In genomic region chr20:25056601-25057233, GRCh38 we compare ENCODE assay signal across 7 cellular contexts. TPM values are rescaled to one million over a fixed set of nuclear protein-coding genes. Genes with fewer than 3 reads are reported as not detected.
A peak's percentile ranks its signal among the peaks of the same experiment; 100 is the strongest.
DNase-seq lines count a peak whose midpoint lies in the region; ATAC-seq, FAIRE-seq and TF ChIP-seq lines count a peak whose summit lies in the region.

No MANE protein-coding gene starts in this region.

- H3K4me1 Mint-ChIP-seq in IgD-negative memory B cell (peaks cover 43 to 51% (median 48%) of the 10 kb centered on the region in 3 donors), neural crest cell (peaks cover 31% of the 10 kb centered on the region)
- H3K4me1 Mint-ChIP-seq in effector memory CD8-positive, alpha-beta T cell (ENCODE audit: low read depth in 2 of 2) = peaks cover 33 to 55% of the 10 kb centered on the region in 2 donors

- peak overlapping the region; percentile 93 to 99 (median 96) for H3K27ac Mint-ChIP-seq in IgD-negative memory B cell
- H3K27ac Mint-ChIP-seq in effector memory CD8-positive, alpha-beta T cell = peak overlapping the region; percentile 94 to 98
- H3K27ac Mint-ChIP-seq in neural crest cell (ENCODE audit: unreplicated experiment) = peak overlapping the region; percentile 71

- no peak for TF ChIP-seq CTCF in neural crest cell (conservative IDR thresholded peaks at IDR 0.05)

- FAIRE-seq in RCC 7860 (lab: Jason Lieb, UNC) = no peak

- DNase-seq in effector memory CD8-positive, alpha-beta T cell = no peak
- DNase-seq in neural crest cell (ENCODE audit: low read depth, low spot score) = no peak
- DNase-seq in RCC 7860 (ENCODE audit: low spot score) = no peak
- DNase-seq in NCI-H128 (lab: John Stamatoyannopoulos, UW; ENCODE audit: unreplicated experiment) = no peak
- no peak for DNase-seq in NCI-H345 treated with DMSO at 0.1 percent for 48 hours (lab: John Stamatoyannopoulos, UW; ENCODE audit: unreplicated experiment)

- H3K27me3 Mint-ChIP-seq in IgD-negative memory B cell = no peaks in the 10 kb centered on the region
- H3K27me3 Mint-ChIP-seq in effector memory CD8-positive, alpha-beta T cell = no peaks in the 10 kb centered on the region
- H3K27me3 Mint-ChIP-seq in neural crest cell (ENCODE audit: low read depth) = peaks cover 70% of the 10 kb centered on the region

- H3K4me3 Mint-ChIP-seq in IgD-negative memory B cell = peak overlapping the region; percentile 84 to 97 (median 95)
- H3K4me3 Mint-ChIP-seq in effector memory CD8-positive, alpha-beta T cell = peak overlapping the region; percentile 86 to 89
- peak overlapping the region; percentile 82 for H3K4me3 Mint-ChIP-seq in neural crest cell

- no peaks in the 10 kb centered on the region for H3K36me3 Mint-ChIP-seq in IgD-negative memory B cell
- H3K36me3 Mint-ChIP-seq in effector memory CD8-positive, alpha-beta T cell (ENCODE audit: insufficient read depth) = peaks cover 41% of the 10 kb centered on the region
- H3K36me3 Mint-ChIP-seq in neural crest cell (ENCODE audit: low read depth) = no peaks in the 10 kb centered on the region

- no peaks in the 10 kb centered on the region for H3K9me3 Mint-ChIP-seq in IgD-negative memory B cell
- no peaks in the 10 kb centered on the region for H3K9me3 Mint-ChIP-seq in effector memory CD8-positive, alpha-beta T cell
- H3K9me3 Mint-ChIP-seq in neural crest cell = no peaks in the 10 kb centered on the region

- peak; percentile 19 for ATAC-seq in GM19397 (IDR thresholded peaks at IDR 0.05; ENCODE audit: unreplicated experiment)
- no peak for ATAC-seq in effector memory CD8-positive, alpha-beta T cell (replicated peaks)

RNA-seq across cellular contexts. Expression of gene ACSS1, which starts 1.2 kb away (rescaled TPM):
- 59.8 TPM for polyA plus RNA-seq in IgD-negative memory B cell
- 13.1 and 14.0 TPM in 2 replicates for total RNA-seq in neural crest cell

RNA-seq across cellular contexts. Expression of gene VSX1, which starts 25.2 kb away (rescaled TPM):
- not detected for polyA plus RNA-seq in IgD-negative memory B cell
- 3.8 and 4.2 TPM in 2 replicates for total RNA-seq in neural crest cell
